21 cellular contexts compared by ENCODE assay signal in the genomic region with DNA sequence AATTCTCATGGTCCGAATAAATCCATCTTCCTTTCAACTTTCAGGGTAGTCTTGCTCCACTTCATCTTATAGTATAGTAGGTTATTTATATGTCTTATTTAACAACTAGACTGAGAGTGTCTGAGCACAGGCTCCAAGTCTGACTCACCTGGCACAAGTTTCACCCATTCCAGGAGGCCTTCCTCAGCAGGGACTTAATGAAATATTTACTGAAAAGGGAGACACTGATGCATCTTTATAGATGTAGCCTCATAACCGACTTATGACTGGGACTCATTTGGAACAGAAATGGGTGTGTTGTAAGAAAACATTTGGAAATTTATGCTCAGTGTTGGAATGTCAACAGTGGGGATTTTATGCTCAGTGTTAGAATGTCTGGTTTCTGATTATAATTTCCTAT. TPM values are rescaled to one million over a fixed set of nuclear protein-coding genes. Genes with fewer than 3 reads are reported as not detected.
DNase-seq lines count a peak whose midpoint lies in the region; ATAC-seq, FAIRE-seq and TF ChIP-seq lines count a peak whose summit lies in the region.
"Had no signal": no experiment of that assay in that cellular context is flagged by ENCODE, and none has a peak within 500 bp of the region (broad histone marks: within the 10 kb centered on the region; RNA-seq: fewer than 3 reads in every experiment).

No MANE protein-coding gene starts in this region.

- H3K9me2 ChIP-seq in PC-3 (replicated peaks; ENCODE audit: low read length), result no peaks in the 10 kb centered on the region

- no peaks in the 10 kb centered on the region for H3K36me3 ChIP-seq in PC-3 (ENCODE audit: low read depth, low read length)
- H3K36me3 ChIP-seq: BLaER1 treated with 17β-estradiol and CSF1 and Interleukin-3, amounts not matched to agents 10 nM and 100 nM; vagina had no signal

- no peaks in the 10 kb centered on the region for H3K79me2 ChIP-seq in PC-3 (ENCODE audit: low read length)

- no peak overlapping the region for H3K9ac ChIP-seq in PC-3 (ENCODE audit: low read length)
- H3K9ac ChIP-seq: BLaER1 treated with 17β-estradiol and CSF1 and Interleukin-3, amounts not matched to agents 10 nM and 100 nM had no signal

- no TSS peak for BruUV-seq in PC-3 (replicated peaks; lab: Mats Ljungman, UMichigan)

- no peak for FAIRE-seq in GM12891 (lab: Jason Lieb, UNC)
- FAIRE-seq: HTR-8/SVneo had no signal

- intact Hi-C loops in PC-3 (cut with micrococcal nuclease), result loop anchor here (2.0 kb wide), 1 partner anchor 66 kb away; no protein-coding TSS in a partner anchor

- POLR2A ChIA-PET in PC-3 (lab: Charles Lee; ENCODE audit: unreplicated experiment), result no interaction called here

- DNase-seq in Daoy (ENCODE audit: low read depth) (peak; percentile 17), PC-3 (peak; percentile 54), epithelial cell of prostate (ENCODE audit: low read depth, low spot score) (peak; percentile 78), omental fat pad (ENCODE audit: low spot score) (no peak), GM12891 (ENCODE audit: insufficient read length, low spot score) (no peak), mesenteric fat pad (ENCODE audit: low spot score) (no peak), HuH-7 (ENCODE audit: low spot score) (no peak), NCI-H345 treated with DMSO at 0.1 percent for 48 hours (lab: John Stamatoyannopoulos, UW; ENCODE audit: unreplicated experiment) (no peak)
- DNase-seq: activated CD8-positive, alpha-beta T cell treated with anti-CD3 and anti-CD28 coated beads for 36 hours; activated T-cell treated with anti-CD3 and anti-CD28 coated beads, Interleukin-2, amount 50 U/mL, for 72 hours; DMS53; MM.1S; NCI-H1930; NCI-H524 treated with DMSO at 0.1 percent for 48 hours; OCI-M1; stimulated activated naive CD4-positive, alpha-beta T cell had no signal

- H3F3A ChIP-seq in PC-3 (ENCODE audit: low read length, unreplicated experiment), result no peaks in the 10 kb centered on the region

- ATAC-seq in PC-3 (peak; percentile 66), omental fat pad (ENCODE audit: low FRiP score) (peak; percentile 66)
- ATAC-seq: activated CD8-positive, alpha-beta T cell treated with anti-CD3 and anti-CD28 coated beads for 36 hours; activated T-cell treated with anti-CD3 and anti-CD28 coated beads, Interleukin-2, amount 50 U/mL, for 72 hours had no signal

- TF ChIP-seq CTCF in PC-3 (conservative IDR thresholded peaks at IDR 0.05; ENCODE audit: low read depth, low read length) (no peak), omental fat pad (IDR thresholded peaks at IDR 0.05) (no peak)

- H3K4me1 ChIP-seq in PC-3 (ENCODE audit: insufficient read depth, low read length), result no peaks in the 10 kb centered on the region
- H3K4me1 ChIP-seq: vagina had no signal

- H3K27ac ChIP-seq in PC-3 (ENCODE audit: low read length), result no peak overlapping the region
- H3K27ac ChIP-seq in epithelial cell of prostate, result peak overlapping the region; percentile 46
- H3K27ac ChIP-seq: BLaER1 treated with 17β-estradiol and CSF1 and Interleukin-3, amounts not matched to agents 10 nM and 100 nM; SK-N-MC; vagina had no signal

- H3K4me2 ChIP-seq in PC-3 (ENCODE audit: low read length), result no peak overlapping the region
- H3K4me2 ChIP-seq: BLaER1 treated with 17β-estradiol and CSF1 and Interleukin-3, amounts not matched to agents 10 nM and 100 nM had no signal

- TF ChIP-seq POLR2A in GM12891 (IDR thresholded peaks at IDR 0.05; ENCODE audit: low read depth, low read length), result no peak

- H3K9me3 ChIP-seq in PC-3 (ENCODE audit: low read length), result no peaks in the 10 kb centered on the region
- H3K9me3 ChIP-seq: vagina had no signal

- H2AFZ ChIP-seq in PC-3 (ENCODE audit: low read length), result no peak overlapping the region

- no peaks in the 10 kb centered on the region for H4K20me1 ChIP-seq in PC-3 (ENCODE audit: low read length)
- H4K20me1 ChIP-seq: BLaER1 treated with 17β-estradiol and CSF1 and Interleukin-3, amounts not matched to agents 10 nM and 100 nM had no signal

- no peak overlapping the region for H3K4me3 ChIP-seq in PC-3 (ENCODE audit: low read length)
- H3K4me3 ChIP-seq: BLaER1 treated with 17β-estradiol and CSF1 and Interleukin-3, amounts not matched to agents 10 nM and 100 nM; SK-N-MC; vagina had no signal

- CTCF ChIA-PET in PC-3 (lab: Charles Lee), result no interaction called here

- no peaks in the 10 kb centered on the region for H3K27me3 ChIP-seq in PC-3 (ENCODE audit: low read length)
- H3K27me3 ChIP-seq: BLaER1 treated with 17β-estradiol and CSF1 and Interleukin-3, amounts not matched to agents 10 nM and 100 nM; vagina had no signal

TF ChIP-seq in GM12891, 5 proteins besides CTCF, POLR2A, EP300 and RAD21:
- no peak for TF ChIP-seq POU2F2 (IDR thresholded peaks at IDR 0.05; ENCODE audit: low read depth, low read length)
- no peak for TF ChIP-seq POLR2AphosphoS5 (IDR thresholded peaks at IDR 0.05; ENCODE audit: low read depth, low read length)

RNA-seq across cellular contexts. Expression of gene CH25H, which starts 59.9 kb away (rescaled TPM):
- total RNA-seq in Daoy (2014; rRNA removed; shearing (Covaris generic)), result 0.80 TPM in 1 of 2 replicates, not detected in the other
- not detected in 2 replicates for total RNA-seq in PC-3 (2014; rRNA removed)
- 10 to 100 TPM in 2 of 4 donors, 1 to 10 TPM in 2; 6.3 to 25.5 (median 13.4) TPM for total RNA-seq in omental fat pad
- polyA plus RNA-seq in GM12891 (2012; ENCODE audit: low read depth, missing spikeins), result not detected
- 4.8 TPM for total RNA-seq in mesenteric fat pad
- total RNA-seq: activated CD8-positive, alpha-beta T cell treated with anti-CD3 and anti-CD28 coated beads for 36 hours; chondrocyte had no signal

Comparison
In these comparisons a context has a peak if more than half of its experiments do, and no peak if none do; other contexts are left out.
1. DNase-seq: peak in Daoy (single experiment), PC-3 (single experiment) and epithelial cell of prostate (single experiment); none in omental fat pad (single experiment), GM12891 (single experiment), mesenteric fat pad (single experiment), HuH-7 (single experiment) and NCI-H345 treated with DMSO at 0.1 percent for 48 hours (single experiment).